Comparison of ENCODE assay signal across 14 cellular contexts in genomic region chr13:82292334-82292733, GRCh38.
DNase-seq lines count a peak whose midpoint lies in the region; TF ChIP-seq lines count a peak whose summit lies in the region.
"Had no signal": no experiment of that assay in that cellular context is flagged by ENCODE, and none has a peak within 500 bp of the region (broad histone marks: within the 10 kb centered on the region; RNA-seq: fewer than 3 reads in every experiment).

No MANE protein-coding gene starts in this region.

- intact Hi-C loops in spleen (cut with DNase I; ENCODE audit: low total_unique reads) (no loop called here), colonic mucosa (cut with DNase I) (no loop called here)

- H3K27me3 ChIP-seq in spleen (replicated peaks in 1 of 7): no peaks in the 10 kb centered on the region
- H3K27me3 ChIP-seq in colonic mucosa: no peaks in the 10 kb centered on the region
- H3K27me3 ChIP-seq: BLaER1 treated with 17β-estradiol and CSF1 and Interleukin-3, amounts not matched to agents 10 nM and 100 nM had no signal

- DNase-seq in EL (peak; percentile 23), NCI-H2081 treated with DMSO at 0.1 percent for 48 hours (lab: John Stamatoyannopoulos, UW) (peak; percentile 4), left kidney (ENCODE audit: low read depth, low spot score) (peak; percentile 3), NCI-H146 treated with DMSO at 0.1 percent for 48 hours (lab: John Stamatoyannopoulos, UW; ENCODE audit: unreplicated experiment) (no peak), spleen (no peak), colonic mucosa (no peak)
- DNase-seq: Calu3; CD8-positive, alpha-beta T cell; DMS79 treated with DMSO at 0.1 percent for 48 hours; GDM1; HCEC 1CT had no signal

- no peak overlapping the region for H3K9ac ChIP-seq in colonic mucosa (ENCODE audit: low read depth in 2 of 2, low read length in 2 of 2)
- H3K9ac ChIP-seq: BLaER1 treated with 17β-estradiol and CSF1 and Interleukin-3, amounts not matched to agents 10 nM and 100 nM had no signal

- 78 to 84% (median 82%) methylated on average over 2 of the region's 2 CpGs for WGBS in spleen, 5 donors

- H3K27ac ChIP-seq in spleen (no peak overlapping the region), colonic mucosa (no peak overlapping the region)
- H3K27ac ChIP-seq: BLaER1 treated with 17β-estradiol and CSF1 and Interleukin-3, amounts not matched to agents 10 nM and 100 nM; HL-60 had no signal

- TF ChIP-seq CTCF in spleen (IDR thresholded peaks at IDR 0.05 in 8 of 11, conservative IDR thresholded peaks at IDR 0.05 in 3 of 11) (no peak), colonic mucosa (IDR thresholded peaks at IDR 0.05) (no peak)

- TF ChIP-seq POLR2A in spleen (IDR thresholded peaks at IDR 0.05): no peak

- H3K36me3 ChIP-seq in spleen: no peaks in the 10 kb centered on the region
- no peaks in the 10 kb centered on the region for H3K36me3 ChIP-seq in colonic mucosa
- H3K36me3 ChIP-seq: BLaER1 treated with 17β-estradiol and CSF1 and Interleukin-3, amounts not matched to agents 10 nM and 100 nM had no signal

- H3K4me3 ChIP-seq in spleen (no peak overlapping the region), colonic mucosa (no peak overlapping the region)
- H3K4me3 ChIP-seq: BLaER1 treated with 17β-estradiol and CSF1 and Interleukin-3, amounts not matched to agents 10 nM and 100 nM; GM23338 had no signal

- no peaks in the 10 kb centered on the region for H3K4me1 ChIP-seq in spleen
- H3K4me1 ChIP-seq in colonic mucosa: no peaks in the 10 kb centered on the region
- H3K4me1 ChIP-seq: BLaER1 treated with 17β-estradiol and CSF1 and Interleukin-3, amounts not matched to agents 10 nM and 100 nM had no signal

- H3K9me3 ChIP-seq in spleen (peaks cover 0 to 21% (median 8%) of the 10 kb centered on the region in 8 donors), colonic mucosa (no peaks in the 10 kb centered on the region)
- H3K9me3 ChIP-seq: BLaER1 treated with 17β-estradiol and CSF1 and Interleukin-3, amounts not matched to agents 10 nM and 100 nM had no signal

Comparison
In these comparisons a context has a peak if more than half of its experiments do, and no peak if none do; other contexts are left out.
1. DNase-seq: peak in EL (single experiment), NCI-H2081 treated with DMSO at 0.1 percent for 48 hours (single experiment) and left kidney (single experiment); none in NCI-H146 treated with DMSO at 0.1 percent for 48 hours (single experiment), spleen (single experiment) and colonic mucosa (single experiment).